In the genomic region with DNA sequence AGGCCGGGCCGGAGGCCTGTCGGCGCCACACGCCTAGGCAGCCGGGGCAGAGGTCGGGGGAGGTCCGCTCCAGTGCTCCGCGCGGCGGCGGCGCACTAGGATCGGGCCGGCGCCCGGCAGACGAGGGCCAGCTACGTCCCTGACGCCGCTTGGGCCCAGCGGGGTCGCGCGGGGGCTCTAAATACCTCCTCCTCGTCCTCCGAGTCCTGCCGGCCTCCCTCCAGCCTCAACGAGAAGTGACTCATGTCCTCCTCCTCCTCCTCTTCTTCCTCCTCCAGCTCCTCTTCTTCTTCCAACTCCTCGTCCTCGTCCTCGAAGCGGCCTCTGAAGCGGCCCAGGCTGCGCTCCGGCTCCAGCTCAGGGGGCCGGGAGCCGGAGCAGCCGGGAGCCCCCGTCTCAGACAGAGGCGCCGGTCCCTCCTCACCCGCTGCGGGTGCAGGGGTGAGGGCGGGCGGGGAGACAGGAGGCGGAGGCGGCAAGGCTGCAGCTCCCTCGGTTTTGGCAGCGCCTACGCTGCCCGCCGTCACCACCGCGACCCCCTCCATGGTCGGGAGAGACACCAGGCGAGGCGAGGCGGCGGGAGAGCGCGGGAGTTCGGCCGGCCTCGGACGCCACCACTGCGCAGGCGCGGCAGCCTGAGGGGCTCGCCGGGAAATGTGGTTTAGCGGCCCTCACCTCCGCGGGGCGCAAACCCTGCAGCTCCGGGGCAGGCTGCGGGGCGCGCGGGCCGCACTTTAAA, we compare ENCODE assay signal across 1 cellular context.
A peak's percentile ranks its signal among the peaks of the same experiment; 100 is the strongest.
TF ChIP-seq lines count a peak whose summit lies in the region.

Gene PCGF6, minus strand, starts transcription at position 619 of the 739 bp plus-strand sequence. Its CDS starts 74 bp downstream, at position 545.

TF ChIP-seq in K562, 482 proteins besides CTCF, POLR2A, EP300 and RAD21 (continued from another document and continues in another):
- TF ChIP-seq, protein P1, sequence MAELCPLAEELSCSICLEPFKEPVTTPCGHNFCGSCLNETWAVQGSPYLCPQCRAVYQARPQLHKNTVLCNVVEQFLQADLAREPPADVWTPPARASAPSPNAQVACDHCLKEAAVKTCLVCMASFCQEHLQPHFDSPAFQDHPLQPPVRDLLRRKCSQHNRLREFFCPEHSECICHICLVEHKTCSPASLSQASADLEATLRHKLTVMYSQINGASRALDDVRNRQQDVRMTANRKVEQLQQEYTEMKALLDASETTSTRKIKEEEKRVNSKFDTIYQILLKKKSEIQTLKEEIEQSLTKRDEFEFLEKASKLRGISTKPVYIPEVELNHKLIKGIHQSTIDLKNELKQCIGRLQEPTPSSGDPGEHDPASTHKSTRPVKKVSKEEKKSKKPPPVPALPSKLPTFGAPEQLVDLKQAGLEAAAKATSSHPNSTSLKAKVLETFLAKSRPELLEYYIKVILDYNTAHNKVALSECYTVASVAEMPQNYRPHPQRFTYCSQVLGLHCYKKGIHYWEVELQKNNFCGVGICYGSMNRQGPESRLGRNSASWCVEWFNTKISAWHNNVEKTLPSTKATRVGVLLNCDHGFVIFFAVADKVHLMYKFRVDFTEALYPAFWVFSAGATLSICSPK (IDR thresholded peaks at IDR 0.05; ENCODE audit: borderline replicate concordance) = no peak
- TF ChIP-seq HIVEP1 (CRISPR knock-in tag; IDR thresholded peaks at IDR 0.05) (no peak), SREBF2 (CRISPR knock-in tag; IDR thresholded peaks at IDR 0.05) (no peak), CREBBP (IDR thresholded peaks at IDR 0.05; ENCODE audit: low read depth, low read length) (no peak), BCL6 (CRISPR knock-in tag; IDR thresholded peaks at IDR 0.05) (no peak), CHD2 (IDR thresholded peaks at IDR 0.05; ENCODE audit: low read depth, low read length) (no peak), KAT2B (IDR thresholded peaks at IDR 0.05; ENCODE audit: low read depth, low read length) (no peak), MAX (CRISPR knock-in tag; IDR thresholded peaks at IDR 0.05) (no peak; the same call in 1 of the 2 replicates), YBX1 (IDR thresholded peaks at IDR 0.05) (no peak), CHCHD3 (CRISPR knock-in tag; IDR thresholded peaks at IDR 0.05) (no peak), ZFP1 (CRISPR knock-in tag; IDR thresholded peaks at IDR 0.05) (no peak), HDGF (IDR thresholded peaks at IDR 0.05) (no peak), RAD51 (IDR thresholded peaks at IDR 0.05; ENCODE audit: borderline replicate concordance, low read depth) (no peak), MAFF (IDR thresholded peaks at IDR 0.05; ENCODE audit: low read length) (no peak), KAT7 (CRISPR knock-in tag; IDR thresholded peaks at IDR 0.05; ENCODE audit: borderline replicate concordance) (0 out of 2 replicates have a peak, but pooled peaks have one; percentile 44), XRCC3 (IDR thresholded peaks at IDR 0.05) (no peak), DACH1 (IDR thresholded peaks at IDR 0.05; ENCODE audit: partially characterized antibody) (no peak), RBBP5 (IDR thresholded peaks at IDR 0.05; ENCODE audit: borderline replicate concordance, insufficient read depth, low read length, poor library complexity, severe bottlenecking) (peak; percentile 63), CHD1 (IDR thresholded peaks at IDR 0.05; ENCODE audit: low read length) (peak; percentile 35), ETS2 (tag; IDR thresholded peaks at IDR 0.05; ENCODE audit: borderline replicate concordance, poor library complexity, severe bottlenecking) (no peak), HNRNPUL1 (IDR thresholded peaks at IDR 0.05; ENCODE audit: low read length) (no peak), IRF2 (CRISPR knock-in tag; IDR thresholded peaks at IDR 0.05) (no peak), POLR3A (IDR thresholded peaks at IDR 0.05; ENCODE audit: borderline replicate concordance, extremely low read depth, insufficient read depth, insufficient read length) (no peak), MBD2 (IDR thresholded peaks at IDR 0.05; ENCODE audit: borderline replicate concordance, low read depth) (peak; percentile 33; the same call in 1 of the 2 replicates), ASH1L (IDR thresholded peaks at IDR 0.05; ENCODE audit: borderline replicate concordance, low read depth, partially characterized antibody) (no peak), CEBPG (CRISPR knock-in tag; IDR thresholded peaks at IDR 0.05) (no peak), CEBPG (tag; conservative IDR thresholded peaks at IDR 0.05 in 1 of 2, IDR thresholded peaks at IDR 0.05 in 1 of 2) (no peak), CXXC5 (CRISPR knock-in tag; IDR thresholded peaks at IDR 0.05) (peak; percentile 29), DMBX1 (CRISPR knock-in tag; IDR thresholded peaks at IDR 0.05; ENCODE audit: borderline replicate concordance) (no peak), KDM4B (IDR thresholded peaks at IDR 0.05; ENCODE audit: borderline replicate concordance in 2 of 2, low read depth in 1 of 2) (no peak), ZNF785 (CRISPR knock-in tag; IDR thresholded peaks at IDR 0.05) (no peak), RFX7 (CRISPR knock-in tag; IDR thresholded peaks at IDR 0.05) (no peak), HOMEZ (CRISPR knock-in tag; IDR thresholded peaks at IDR 0.05) (no peak), BCOR (IDR thresholded peaks at IDR 0.05) (no peak), BMI1 (IDR thresholded peaks at IDR 0.05; ENCODE audit: low read length) (no peak), PHF8 (IDR thresholded peaks at IDR 0.05; ENCODE audit: borderline replicate concordance, low read length) (peak; percentile 44; the same call in 1 of the 2 replicates), PTBP1 (IDR thresholded peaks at IDR 0.05; ENCODE audit: low read depth, low read length) (no peak), ZNF347 (CRISPR knock-in tag; IDR thresholded peaks at IDR 0.05; ENCODE audit: low read depth) (no peak), HDAC1 (IDR thresholded peaks at IDR 0.05) (no peak), XRCC4 (IDR thresholded peaks at IDR 0.05; ENCODE audit: extremely low read depth, insufficient read depth, insufficient read length) (no peak), FIP1L1 (IDR thresholded peaks at IDR 0.05; ENCODE audit: low read depth, low read length, poor library complexity, severe bottlenecking) (peak; percentile 39), ESRRA (IDR thresholded peaks at IDR 0.05; ENCODE audit: borderline replicate concordance, low read depth) (no peak), UBTF (IDR thresholded peaks at IDR 0.05; ENCODE audit: borderline replicate concordance in 1 of 2, low read depth in 2 of 2, low read length in 2 of 2) (peak; percentile 59 to 68; a peak in 1 of 4 replicates), CLOCK (CRISPR knock-in tag; IDR thresholded peaks at IDR 0.05; ENCODE audit: borderline replicate concordance) (no peak), POLR2H (tag; IDR thresholded peaks at IDR 0.05; ENCODE audit: low read depth) (no peak), ZNF280A (IDR thresholded peaks at IDR 0.05; ENCODE audit: low read depth, partially characterized antibody) (no peak)
- TF ChIP-seq, protein P2, sequence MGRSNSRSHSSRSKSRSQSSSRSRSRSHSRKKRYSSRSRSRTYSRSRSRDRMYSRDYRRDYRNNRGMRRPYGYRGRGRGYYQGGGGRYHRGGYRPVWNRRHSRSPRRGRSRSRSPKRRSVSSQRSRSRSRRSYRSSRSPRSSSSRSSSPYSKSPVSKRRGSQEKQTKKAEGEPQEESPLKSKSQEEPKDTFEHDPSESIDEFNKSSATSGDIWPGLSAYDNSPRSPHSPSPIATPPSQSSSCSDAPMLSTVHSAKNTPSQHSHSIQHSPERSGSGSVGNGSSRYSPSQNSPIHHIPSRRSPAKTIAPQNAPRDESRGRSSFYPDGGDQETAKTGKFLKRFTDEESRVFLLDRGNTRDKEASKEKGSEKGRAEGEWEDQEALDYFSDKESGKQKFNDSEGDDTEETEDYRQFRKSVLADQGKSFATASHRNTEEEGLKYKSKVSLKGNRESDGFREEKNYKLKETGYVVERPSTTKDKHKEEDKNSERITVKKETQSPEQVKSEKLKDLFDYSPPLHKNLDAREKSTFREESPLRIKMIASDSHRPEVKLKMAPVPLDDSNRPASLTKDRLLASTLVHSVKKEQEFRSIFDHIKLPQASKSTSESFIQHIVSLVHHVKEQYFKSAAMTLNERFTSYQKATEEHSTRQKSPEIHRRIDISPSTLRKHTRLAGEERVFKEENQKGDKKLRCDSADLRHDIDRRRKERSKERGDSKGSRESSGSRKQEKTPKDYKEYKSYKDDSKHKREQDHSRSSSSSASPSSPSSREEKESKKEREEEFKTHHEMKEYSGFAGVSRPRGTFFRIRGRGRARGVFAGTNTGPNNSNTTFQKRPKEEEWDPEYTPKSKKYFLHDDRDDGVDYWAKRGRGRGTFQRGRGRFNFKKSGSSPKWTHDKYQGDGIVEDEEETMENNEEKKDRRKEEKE (IDR thresholded peaks at IDR 0.05; ENCODE audit: borderline replicate concordance in 1 of 2, control insufficient read depth in 1 of 2, low read depth in 2 of 2, low read length in 1 of 2) = no peak
- TF ChIP-seq, protein P3, sequence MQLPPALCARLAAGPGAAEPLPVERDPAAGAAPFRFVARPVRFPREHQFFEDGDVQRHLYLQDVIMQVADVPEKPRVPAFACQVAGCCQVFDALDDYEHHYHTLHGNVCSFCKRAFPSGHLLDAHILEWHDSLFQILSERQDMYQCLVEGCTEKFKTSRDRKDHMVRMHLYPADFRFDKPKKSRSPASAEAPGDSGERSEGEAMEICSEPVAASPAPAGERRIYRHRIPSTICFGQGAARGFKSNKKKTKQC (CRISPR knock-in tag; IDR thresholded peaks at IDR 0.05) = no peak
- TF ChIP-seq, protein P4, sequence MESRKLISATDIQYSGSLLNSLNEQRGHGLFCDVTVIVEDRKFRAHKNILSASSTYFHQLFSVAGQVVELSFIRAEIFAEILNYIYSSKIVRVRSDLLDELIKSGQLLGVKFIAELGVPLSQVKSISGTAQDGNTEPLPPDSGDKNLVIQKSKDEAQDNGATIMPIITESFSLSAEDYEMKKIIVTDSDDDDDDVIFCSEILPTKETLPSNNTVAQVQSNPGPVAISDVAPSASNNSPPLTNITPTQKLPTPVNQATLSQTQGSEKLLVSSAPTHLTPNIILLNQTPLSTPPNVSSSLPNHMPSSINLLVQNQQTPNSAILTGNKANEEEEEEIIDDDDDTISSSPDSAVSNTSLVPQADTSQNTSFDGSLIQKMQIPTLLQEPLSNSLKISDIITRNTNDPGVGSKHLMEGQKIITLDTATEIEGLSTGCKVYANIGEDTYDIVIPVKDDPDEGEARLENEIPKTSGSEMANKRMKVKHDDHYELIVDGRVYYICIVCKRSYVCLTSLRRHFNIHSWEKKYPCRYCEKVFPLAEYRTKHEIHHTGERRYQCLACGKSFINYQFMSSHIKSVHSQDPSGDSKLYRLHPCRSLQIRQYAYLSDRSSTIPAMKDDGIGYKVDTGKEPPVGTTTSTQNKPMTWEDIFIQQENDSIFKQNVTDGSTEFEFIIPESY (CRISPR knock-in tag; IDR thresholded peaks at IDR 0.05) = no peak
